1 cellular context compared by ENCODE assay signal in the genomic region with DNA sequence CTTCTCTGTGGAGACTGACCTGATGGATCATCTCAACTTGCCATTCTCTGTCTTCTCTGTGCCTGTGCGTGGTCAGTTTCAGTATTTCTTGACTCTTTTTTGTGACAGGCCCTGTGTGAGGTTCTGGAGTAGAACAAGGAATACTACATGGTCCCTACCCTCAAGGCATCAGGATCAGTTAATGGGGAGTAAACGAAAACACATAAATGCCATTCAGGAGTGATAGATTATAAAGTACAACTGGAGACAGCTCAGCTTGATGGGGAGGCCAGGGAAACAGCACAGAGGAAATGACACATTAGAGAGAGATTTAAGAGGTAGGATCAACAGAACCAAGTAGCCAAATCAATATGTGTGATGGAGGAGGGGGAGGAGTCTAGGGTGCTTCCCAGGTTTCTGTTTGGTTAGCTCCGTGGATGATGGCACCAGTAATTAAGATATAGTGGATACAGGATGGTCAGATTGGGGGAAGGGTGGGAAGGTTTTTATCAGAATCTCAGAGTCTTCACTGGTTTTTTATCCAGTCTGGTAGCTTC.
TF ChIP-seq lines count a peak whose summit lies in the region.

No MANE protein-coding gene starts in this region.

TF ChIP-seq in SK-N-SH treated with all-trans-retinoic acid at 6 μM for 48 hours, 23 proteins besides CTCF, POLR2A, EP300 and RAD21 (continued from another document):
- no peak for TF ChIP-seq OSR1 (CRISPR knock-in tag; IDR thresholded peaks at IDR 0.05)
- TF ChIP-seq ISL1 (CRISPR knock-in tag; IDR thresholded peaks at IDR 0.05): no peak
- no peak for TF ChIP-seq SNAI2 (CRISPR knock-in tag; IDR thresholded peaks at IDR 0.05)
- TF ChIP-seq ZNF70 (CRISPR knock-in tag; IDR thresholded peaks at IDR 0.05): no peak
- no peak for TF ChIP-seq ZFP30 (CRISPR knock-in tag; IDR thresholded peaks at IDR 0.05)
- no peak for TF ChIP-seq GLIS3 (CRISPR knock-in tag; IDR thresholded peaks at IDR 0.05)
- TF ChIP-seq PPARA (CRISPR knock-in tag; IDR thresholded peaks at IDR 0.05; ENCODE audit: borderline replicate concordance): no peak
- TF ChIP-seq CSDC2 (CRISPR knock-in tag; IDR thresholded peaks at IDR 0.05): no peak
- no peak for TF ChIP-seq ZNF8 (CRISPR knock-in tag; IDR thresholded peaks at IDR 0.05)
- TF ChIP-seq ARNTL (CRISPR knock-in tag; IDR thresholded peaks at IDR 0.05; ENCODE audit: borderline replicate concordance, low read depth): no peak
- TF ChIP-seq ZFP3 (CRISPR knock-in tag; IDR thresholded peaks at IDR 0.05): no peak
- TF ChIP-seq, protein P1, sequence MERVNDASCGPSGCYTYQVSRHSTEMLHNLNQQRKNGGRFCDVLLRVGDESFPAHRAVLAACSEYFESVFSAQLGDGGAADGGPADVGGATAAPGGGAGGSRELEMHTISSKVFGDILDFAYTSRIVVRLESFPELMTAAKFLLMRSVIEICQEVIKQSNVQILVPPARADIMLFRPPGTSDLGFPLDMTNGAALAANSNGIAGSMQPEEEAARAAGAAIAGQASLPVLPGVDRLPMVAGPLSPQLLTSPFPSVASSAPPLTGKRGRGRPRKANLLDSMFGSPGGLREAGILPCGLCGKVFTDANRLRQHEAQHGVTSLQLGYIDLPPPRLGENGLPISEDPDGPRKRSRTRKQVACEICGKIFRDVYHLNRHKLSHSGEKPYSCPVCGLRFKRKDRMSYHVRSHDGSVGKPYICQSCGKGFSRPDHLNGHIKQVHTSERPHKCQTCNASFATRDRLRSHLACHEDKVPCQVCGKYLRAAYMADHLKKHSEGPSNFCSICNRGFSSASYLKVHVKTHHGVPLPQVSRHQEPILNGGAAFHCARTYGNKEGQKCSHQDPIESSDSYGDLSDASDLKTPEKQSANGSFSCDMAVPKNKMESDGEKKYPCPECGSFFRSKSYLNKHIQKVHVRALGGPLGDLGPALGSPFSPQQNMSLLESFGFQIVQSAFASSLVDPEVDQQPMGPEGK (CRISPR knock-in tag; IDR thresholded peaks at IDR 0.05; ENCODE audit: borderline replicate concordance): no peak
- no peak for TF ChIP-seq ZNF565 (CRISPR knock-in tag; conservative IDR thresholded peaks at IDR 0.05; ENCODE audit: low read depth)
- TF ChIP-seq, protein P2, sequence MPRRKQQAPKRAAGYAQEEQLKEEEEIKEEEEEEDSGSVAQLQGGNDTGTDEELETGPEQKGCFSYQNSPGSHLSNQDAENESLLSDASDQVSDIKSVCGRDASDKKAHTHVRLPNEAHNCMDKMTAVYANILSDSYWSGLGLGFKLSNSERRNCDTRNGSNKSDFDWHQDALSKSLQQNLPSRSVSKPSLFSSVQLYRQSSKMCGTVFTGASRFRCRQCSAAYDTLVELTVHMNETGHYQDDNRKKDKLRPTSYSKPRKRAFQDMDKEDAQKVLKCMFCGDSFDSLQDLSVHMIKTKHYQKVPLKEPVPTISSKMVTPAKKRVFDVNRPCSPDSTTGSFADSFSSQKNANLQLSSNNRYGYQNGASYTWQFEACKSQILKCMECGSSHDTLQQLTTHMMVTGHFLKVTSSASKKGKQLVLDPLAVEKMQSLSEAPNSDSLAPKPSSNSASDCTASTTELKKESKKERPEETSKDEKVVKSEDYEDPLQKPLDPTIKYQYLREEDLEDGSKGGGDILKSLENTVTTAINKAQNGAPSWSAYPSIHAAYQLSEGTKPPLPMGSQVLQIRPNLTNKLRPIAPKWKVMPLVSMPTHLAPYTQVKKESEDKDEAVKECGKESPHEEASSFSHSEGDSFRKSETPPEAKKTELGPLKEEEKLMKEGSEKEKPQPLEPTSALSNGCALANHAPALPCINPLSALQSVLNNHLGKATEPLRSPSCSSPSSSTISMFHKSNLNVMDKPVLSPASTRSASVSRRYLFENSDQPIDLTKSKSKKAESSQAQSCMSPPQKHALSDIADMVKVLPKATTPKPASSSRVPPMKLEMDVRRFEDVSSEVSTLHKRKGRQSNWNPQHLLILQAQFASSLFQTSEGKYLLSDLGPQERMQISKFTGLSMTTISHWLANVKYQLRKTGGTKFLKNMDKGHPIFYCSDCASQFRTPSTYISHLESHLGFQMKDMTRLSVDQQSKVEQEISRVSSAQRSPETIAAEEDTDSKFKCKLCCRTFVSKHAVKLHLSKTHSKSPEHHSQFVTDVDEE (CRISPR knock-in tag; IDR thresholded peaks at IDR 0.05): no peak
